28 cellular contexts compared by ENCODE assay signal in the genomic region with DNA sequence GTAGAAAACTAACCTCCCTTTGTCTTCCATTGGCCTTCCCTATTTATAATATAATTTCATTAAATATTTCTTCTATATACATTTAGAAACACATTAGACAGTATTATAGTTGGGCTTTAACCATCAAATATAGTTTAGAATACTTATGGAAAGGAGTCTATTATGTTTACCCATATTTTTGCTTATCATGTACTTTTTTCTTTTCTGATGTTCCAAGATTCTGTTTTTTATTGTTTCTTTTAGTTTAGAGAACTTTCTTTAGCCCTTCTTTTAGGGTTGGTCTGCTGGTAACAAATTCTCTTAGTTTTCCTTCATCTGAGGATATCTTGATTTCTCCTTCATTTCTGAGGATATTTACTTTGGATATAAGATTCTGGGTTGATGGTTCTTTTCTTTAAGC. TPM values are rescaled to one million over a fixed set of nuclear protein-coding genes. Genes with fewer than 3 reads are reported as not detected.
"Had no signal": no experiment of that assay in that cellular context is flagged by ENCODE, and none has a peak within 500 bp of the region (broad histone marks: within the 10 kb centered on the region; RNA-seq: fewer than 3 reads in every experiment).

No MANE protein-coding gene starts in this region.

- H3K4me1 Mint-ChIP-seq: immature natural killer cell; mesothelial cell of epicardium; naive B cell; naive thymus-derived CD8-positive, alpha-beta T cell had no signal

- FAIRE-seq: colon, endothelial cell of umbilical vein, kidney had no signal

- ATAC-seq: foreskin keratinocyte; gastrocnemius medialis; heart left ventricle; left cardiac atrium; left lung; left ventricle myocardium superior; lower lobe of right lung; mucosa of descending colon; naive thymus-derived CD8-positive, alpha-beta T cell had no signal

- H3K27ac ChIP-seq: coronary artery, esophagus muscularis mucosa, foreskin keratinocyte, gastrocnemius medialis, heart left ventricle, hepatocyte, left lung, lower lobe of right lung had no signal

- H2AFZ ChIP-seq: hepatocyte had no signal

- H3K4me3 Mint-ChIP-seq: immature natural killer cell; mesothelial cell of epicardium; naive B cell; naive thymus-derived CD8-positive, alpha-beta T cell had no signal

- H3K79me2 ChIP-seq: hepatocyte had no signal

- H3K27me3 ChIP-seq: gastrocnemius medialis, heart left ventricle, hepatocyte, left lung had no signal

- H3K4me1 ChIP-seq: esophagus muscularis mucosa, gastrocnemius medialis, heart left ventricle, left lung, lower lobe of right lung had no signal

- DNase-seq: dermis blood vessel endothelial cell; effector CD4-positive, alpha-beta T cell; effector memory CD4-positive, alpha-beta T cell; foreskin keratinocyte; gastrocnemius medialis; heart left ventricle; hypothalamus; immature natural killer cell; islet precursor cell; kidney; kidney glomerular epithelial cell; left cardiac atrium; left lung; left ventricle myocardium superior; lower lobe of right lung; mesenchymal stem cell; mucosa of descending colon; naive B cell; naive thymus-derived CD8-positive, alpha-beta T cell had no signal

- H3K4me3 ChIP-seq: coronary artery, esophagus muscularis mucosa, gastrocnemius medialis, heart left ventricle, hepatocyte, left lung, lower lobe of right lung, mucosa of descending colon had no signal

- H3K27ac Mint-ChIP-seq: immature natural killer cell; mesothelial cell of epicardium; naive B cell; naive thymus-derived CD8-positive, alpha-beta T cell had no signal

- H3K4me2 ChIP-seq: hepatocyte had no signal

- H3K36me3 ChIP-seq: esophagus muscularis mucosa, gastrocnemius medialis, heart left ventricle, left lung, lower lobe of right lung had no signal

- H3K9me3 ChIP-seq: gastrocnemius medialis, left lung, lower lobe of right lung, mucosa of descending colon had no signal

- H3K36me3 Mint-ChIP-seq: immature natural killer cell had no signal

RNA-seq across cellular contexts. Expression of gene SH3GL3, which starts 23.8 kb away (rescaled TPM):
- total RNA-seq: dermis blood vessel endothelial cell; endothelial cell of umbilical vein; gastrocnemius medialis; glomerular endothelial cell; left ventricle myocardium superior; lung microvascular endothelial cell; mesenteric fat pad; naive thymus-derived CD8-positive, alpha-beta T cell had no signal
- polyA plus RNA-seq: endothelial cell of umbilical vein; heart left ventricle; immature natural killer cell; naive thymus-derived CD8-positive, alpha-beta T cell had no signal
